In genomic region chr4:86274642-86275041, GRCh38 we compare ENCODE assay signal across 18 cellular contexts.
DNase-seq lines count a peak whose midpoint lies in the region; ATAC-seq and TF ChIP-seq lines count a peak whose summit lies in the region.
"Had no signal": no experiment of that assay in that cellular context is flagged by ENCODE, and none has a peak within 500 bp of the region (broad histone marks: within the 10 kb centered on the region; RNA-seq: fewer than 3 reads in every experiment).

No MANE protein-coding gene starts in this region.

- H3K9me2 ChIP-seq in SK-N-SH: no peaks in the 10 kb centered on the region
- H3K9me2 ChIP-seq in Karpas-422 (replicated peaks; ENCODE audit: insufficient read depth, low read length): no peaks in the 10 kb centered on the region
- no peaks in the 10 kb centered on the region for H3K9me2 ChIP-seq in SU-DHL-6 (replicated peaks; ENCODE audit: insufficient read depth, low read length)

- H3K4me3 ChIP-seq in SK-N-SH (ENCODE audit: low read depth in 2 of 2, low read length in 1 of 2) (no peak overlapping the region), Karpas-422 (ENCODE audit: low read length) (0 out of 2 replicates have a peak overlapping the region, but pooled peaks have one; percentile 13), SU-DHL-6 (ENCODE audit: insufficient read depth, low read length, poor library complexity, severe bottlenecking) (no peak overlapping the region), esophagus squamous epithelium (no peak overlapping the region)
- H3K4me3 ChIP-seq: A549; BLaER1 treated with 17β-estradiol and CSF1 and Interleukin-3, amounts not matched to agents 10 nM and 100 nM; GM23338 had no signal

- H3K4me1 ChIP-seq in SK-N-SH (ENCODE audit: control insufficient read depth in 1 of 2, insufficient read depth in 2 of 2, low read depth in 1 of 2, low read length in 1 of 2) (peaks cover 0 to 14% of the 10 kb centered on the region in 2 experiments; a peak in 2 of 4 replicates), Karpas-422 (ENCODE audit: low read length) (peaks cover 88% of the 10 kb centered on the region), esophagus squamous epithelium (no peaks in the 10 kb centered on the region)
- H3K4me1 ChIP-seq: A549 had no signal

- H3K27me3 ChIP-seq in SK-N-SH (ENCODE audit: insufficient read depth) (no peaks in the 10 kb centered on the region), Karpas-422 (ENCODE audit: low read length) (no peaks in the 10 kb centered on the region), SU-DHL-6 (ENCODE audit: low read length) (no peaks in the 10 kb centered on the region), esophagus squamous epithelium (no peaks in the 10 kb centered on the region)
- H3K27me3 ChIP-seq: BLaER1 treated with 17β-estradiol and CSF1 and Interleukin-3, amounts not matched to agents 10 nM and 100 nM had no signal

- H3K4me2 ChIP-seq in SK-N-SH (no peak overlapping the region), Karpas-422 (ENCODE audit: low read depth, low read length, poor library complexity, severe bottlenecking) (peak overlapping the region; percentile 79), SU-DHL-6 (ENCODE audit: low read depth, low read length, poor library complexity, severe bottlenecking) (peak overlapping the region; percentile 62)
- H3K4me2 ChIP-seq: A549; BLaER1 treated with 17β-estradiol and CSF1 and Interleukin-3, amounts not matched to agents 10 nM and 100 nM; GM23338 had no signal

- no peaks in the 10 kb centered on the region for H3K36me3 ChIP-seq in SK-N-SH (replicated peaks in 1 of 2; ENCODE audit: control insufficient read depth in 1 of 2, insufficient read depth in 2 of 2, low read length in 1 of 2)
- peaks cover 4% of the 10 kb centered on the region; the same call in 1 of the 2 replicates for H3K36me3 ChIP-seq in Karpas-422 (ENCODE audit: insufficient read depth, low read length)
- H3K36me3 ChIP-seq in SU-DHL-6 (ENCODE audit: low read length): no peaks in the 10 kb centered on the region
- no peaks in the 10 kb centered on the region for H3K36me3 ChIP-seq in esophagus squamous epithelium
- H3K36me3 ChIP-seq: BLaER1 treated with 17β-estradiol and CSF1 and Interleukin-3, amounts not matched to agents 10 nM and 100 nM had no signal

- H2AFZ ChIP-seq in SK-N-SH (ENCODE audit: low read depth): no peak overlapping the region
- no peak overlapping the region for H2AFZ ChIP-seq in Karpas-422 (ENCODE audit: low read length)
- no peak overlapping the region for H2AFZ ChIP-seq in SU-DHL-6 (ENCODE audit: low read depth, low read length, severe bottlenecking)
- H2AFZ ChIP-seq: GM23338 had no signal

- POLR2A ChIA-PET in SK-N-SH (lab: Yijun Ruan, JAX): interaction anchor here (0.6 kb wide), 1 partner anchor 70 kb away, joined by 3 read pairs; no protein-coding TSS in a partner anchor

- TF ChIP-seq RAD21 in SK-N-SH (IDR thresholded peaks at IDR 0.05; ENCODE audit: low read length): no peak

- H3K79me2 ChIP-seq in SK-N-SH (ENCODE audit: insufficient read depth): no peaks in the 10 kb centered on the region
- peaks cover 85% of the 10 kb centered on the region for H3K79me2 ChIP-seq in Karpas-422 (ENCODE audit: low read length)
- H3K79me2 ChIP-seq in SU-DHL-6 (ENCODE audit: insufficient read depth, low read length): no peaks in the 10 kb centered on the region; the same call in 1 of the 2 replicates

- no peak overlapping the region for H3K9ac ChIP-seq in SK-N-SH
- H3K9ac ChIP-seq in Karpas-422 (ENCODE audit: low read length): peak overlapping the region; percentile 10; the same call in 1 of the 2 replicates
- peak overlapping the region; percentile 33 for H3K9ac ChIP-seq in SU-DHL-6 (ENCODE audit: low read length)
- H3K9ac ChIP-seq: BLaER1 treated with 17β-estradiol and CSF1 and Interleukin-3, amounts not matched to agents 10 nM and 100 nM had no signal

- TF ChIP-seq CTCF in SK-N-SH (IDR thresholded peaks at IDR 0.05): no peak
- no peak for TF ChIP-seq CTCF in SU-DHL-6 (IDR thresholded peaks at IDR 0.05; ENCODE audit: insufficient read depth, low read length, poor library complexity, severe bottlenecking)
- TF ChIP-seq CTCF in esophagus squamous epithelium (IDR thresholded peaks at IDR 0.05): no peak

- DNase-seq in SK-N-SH: no peak
- peak; percentile 72 for DNase-seq in Karpas-422
- DNase-seq in putamen (ENCODE audit: low spot score): peak; percentile 18
- DNase-seq in esophagus squamous epithelium (lab: John Stamatoyannopoulos, UW): no peak
- no peak for DNase-seq in substantia nigra (lab: John Stamatoyannopoulos, UW)
- DNase-seq: CD8-positive, alpha-beta T cell; COR-L47; GF-D8; HCEC 1CT; HFFc6 had no signal

- intact Hi-C loops in esophagus squamous epithelium (cut with DNase I): no loop called here

- H4K20me1 ChIP-seq in SK-N-SH (ENCODE audit: insufficient read depth): no peaks in the 10 kb centered on the region
- no peaks in the 10 kb centered on the region for H4K20me1 ChIP-seq in Karpas-422 (ENCODE audit: insufficient read depth, low read depth, low read length)
- H4K20me1 ChIP-seq in SU-DHL-6 (ENCODE audit: low read depth, low read length): no peaks in the 10 kb centered on the region
- H4K20me1 ChIP-seq: BLaER1 treated with 17β-estradiol and CSF1 and Interleukin-3, amounts not matched to agents 10 nM and 100 nM had no signal

- H3F3A ChIP-seq in SK-N-SH (replicated peaks; ENCODE audit: insufficient read depth) (no peaks in the 10 kb centered on the region), SU-DHL-6 (ENCODE audit: insufficient read depth) (peaks cover 37% of the 10 kb centered on the region)

- TF ChIP-seq EP300 in SK-N-SH (IDR thresholded peaks at IDR 0.05; ENCODE audit: borderline replicate concordance in 1 of 2, low read depth in 1 of 2, low read length in 1 of 2): no peak

- H3K27ac ChIP-seq in SK-N-SH (ENCODE audit: low read depth in 2 of 2, low read length in 1 of 2) (no peak overlapping the region), Karpas-422 (ENCODE audit: low read length) (peak overlapping the region; percentile 98), SU-DHL-6 (ENCODE audit: low read depth, low read length) (peak overlapping the region; percentile 98), esophagus squamous epithelium (no peak overlapping the region), substantia nigra (ENCODE audit: low read depth, low read length, poor library complexity, severe bottlenecking) (no peak overlapping the region)
- H3K27ac ChIP-seq: 22Rv1; A549; BLaER1 treated with 17β-estradiol and CSF1 and Interleukin-3, amounts not matched to agents 10 nM and 100 nM had no signal

- TF ChIP-seq POLR2A in esophagus squamous epithelium (IDR thresholded peaks at IDR 0.05): no peak

- H3K9me3 ChIP-seq in SK-N-SH: no peaks in the 10 kb centered on the region; the same call in 1 of the 2 replicates
- H3K9me3 ChIP-seq in Karpas-422 (ENCODE audit: low read length): no peaks in the 10 kb centered on the region; the same call in 1 of the 2 replicates
- H3K9me3 ChIP-seq in SU-DHL-6 (ENCODE audit: insufficient read depth, low read length): no peaks in the 10 kb centered on the region
- H3K9me3 ChIP-seq in esophagus squamous epithelium: no peaks in the 10 kb centered on the region
- H3K9me3 ChIP-seq: A549; BLaER1 treated with 17β-estradiol and CSF1 and Interleukin-3, amounts not matched to agents 10 nM and 100 nM had no signal

- ATAC-seq in SK-N-SH treated with all-trans-retinoic acid at 6 μM for 48 hours: no peak
- no peak for ATAC-seq in HG02798 (IDR thresholded peaks at IDR 0.05; ENCODE audit: poor library complexity, unreplicated experiment)
- ATAC-seq: A549; CD8-positive, alpha-beta T cell; GM23338; HepG2 had no signal

- CTCF ChIA-PET in SK-N-SH (lab: Yijun Ruan, JAX): no interaction called here

TF ChIP-seq in SK-N-SH treated with all-trans-retinoic acid at 6 μM for 48 hours, 23 proteins besides CTCF, POLR2A, EP300 and RAD21 (continues in another document):
- TF ChIP-seq CREB5 (CRISPR knock-in tag; IDR thresholded peaks at IDR 0.05; ENCODE audit: low read depth): no peak

TF ChIP-seq in SK-N-SH, 30 proteins besides CTCF, POLR2A, EP300 and RAD21 (continues in another document):
- no peak for TF ChIP-seq MXI1 (IDR thresholded peaks at IDR 0.05; ENCODE audit: low read depth, low read length)
- TF ChIP-seq FOXJ3 (CRISPR knock-in tag; IDR thresholded peaks at IDR 0.05): no peak
- TF ChIP-seq SMC3 (IDR thresholded peaks at IDR 0.05; ENCODE audit: low read depth, low read length): no peak
- TF ChIP-seq USF2 (IDR thresholded peaks at IDR 0.05; ENCODE audit: borderline replicate concordance, low read depth, low read length): no peak
- no peak for TF ChIP-seq GATA2 (CRISPR knock-in tag; IDR thresholded peaks at IDR 0.05)
- TF ChIP-seq TCF12 (IDR thresholded peaks at IDR 0.05): no peak
- TF ChIP-seq YY1 (IDR thresholded peaks at IDR 0.05; ENCODE audit: low read depth): no peak
- TF ChIP-seq PBX3 (IDR thresholded peaks at IDR 0.05): no peak
- no peak for TF ChIP-seq JUND (IDR thresholded peaks at IDR 0.05)
- no peak for TF ChIP-seq SIN3A (IDR thresholded peaks at IDR 0.05; ENCODE audit: borderline replicate concordance, low read depth, low read length)
- no peak for TF ChIP-seq FOSL2 (IDR thresholded peaks at IDR 0.05; ENCODE audit: borderline replicate concordance, low read depth)
- TF ChIP-seq POLR2AphosphoS5 (IDR thresholded peaks at IDR 0.05; ENCODE audit: low read depth, low read length): no peak
- TF ChIP-seq RCOR1 (IDR thresholded peaks at IDR 0.05; ENCODE audit: low read length): no peak

Comparison
In these comparisons a context has a peak if more than half of its experiments do, and no peak if none do; other contexts are left out.
1. DNase-seq: peak in Karpas-422 (single experiment) and putamen (single experiment); none in SK-N-SH (single experiment), esophagus squamous epithelium (single experiment) and substantia nigra (0 of 49).
2. H3K27ac ChIP-seq: peak in Karpas-422 (single experiment) and SU-DHL-6 (single experiment); none in SK-N-SH (0 of 2), esophagus squamous epithelium (0 of 4) and substantia nigra (single experiment).